20 cellular contexts compared by ENCODE assay signal in the genomic region with DNA sequence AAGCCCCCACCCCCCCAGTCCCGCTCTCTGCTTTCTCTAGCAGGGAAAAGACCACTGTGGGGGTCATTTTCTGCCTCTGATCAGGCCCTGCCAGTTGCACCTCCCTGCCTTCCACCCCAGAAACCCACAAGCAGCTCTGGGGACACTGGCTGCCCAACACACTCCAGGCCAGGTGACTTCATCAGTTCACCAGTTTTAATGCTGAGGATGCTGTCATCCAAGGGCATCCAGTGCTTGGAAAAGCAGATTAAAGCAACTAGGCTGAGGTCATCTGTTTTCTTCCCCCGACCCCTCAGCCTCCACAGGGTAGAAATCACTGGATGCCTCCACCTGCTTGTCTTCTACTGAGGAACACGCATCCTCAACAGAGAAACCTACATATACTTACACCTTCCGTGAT.
A peak's percentile ranks its signal among the peaks of the same experiment; 100 is the strongest.
DNase-seq lines count a peak whose midpoint lies in the region; ATAC-seq and TF ChIP-seq lines count a peak whose summit lies in the region.
"Had no signal": no experiment of that assay in that cellular context is flagged by ENCODE, and none has a peak within 500 bp of the region (broad histone marks: within the 10 kb centered on the region; RNA-seq: fewer than 3 reads in every experiment).

No MANE protein-coding gene starts in this region.

- no peak for TF ChIP-seq RAD21 in IMR-90 (IDR thresholded peaks at IDR 0.05; ENCODE audit: low read length)

- H4K91ac ChIP-seq in IMR-90 (ENCODE audit: insufficient read depth, low read depth, low read length), result peak overlapping the region; percentile 100

- no peaks in the 10 kb centered on the region for H3K36me3 Mint-ChIP-seq in osteocyte (ENCODE audit: unreplicated experiment)
- H3K36me3 Mint-ChIP-seq in activated naive CD4-positive, alpha-beta T cell treated with anti-CD3 and anti-CD28 coated beads, Interleukin-2, amount 10 ng/mL, durations not matched to agents 7 days and 5 days, result no peaks in the 10 kb centered on the region
- H3K36me3 Mint-ChIP-seq: CD4-positive, CD25-positive, alpha-beta regulatory T cell had no signal

- no peak for TF ChIP-seq POLR2A in IMR-90 (IDR thresholded peaks at IDR 0.05; ENCODE audit: low read depth, low read length)

- no peak overlapping the region for H3K4me3 Mint-ChIP-seq in osteocyte (ENCODE audit: unreplicated experiment)
- H3K4me3 Mint-ChIP-seq in activated naive CD4-positive, alpha-beta T cell treated with anti-CD3 and anti-CD28 coated beads, Interleukin-2, amount 10 ng/mL, durations not matched to agents 7 days and 5 days, result no peak overlapping the region
- H3K4me3 Mint-ChIP-seq: B cell; CD4-positive, CD25-positive, alpha-beta regulatory T cell had no signal

- ATAC-seq in IMR-90 (ENCODE audit: low read depth), result no peak
- ATAC-seq in foreskin keratinocyte, result no peak
- ATAC-seq: HCT116, K562 had no signal

- POLR2A ChIA-PET in HEK293 (lab: Yijun Ruan, JAX), result no interaction called here
- POLR2A ChIA-PET in IMR-90 (lab: Charles Lee; ENCODE audit: unreplicated experiment), result no interaction called here

- peak overlapping the region; percentile 29; the same call in 1 of the 2 replicates for H3K14ac ChIP-seq in IMR-90 (replicated peaks; ENCODE audit: low read depth, low read length)

- intact Hi-C loops in IMR-90 (cut with micrococcal nuclease) (no loop called here), posterior vena cava (cut with DNase I) (no loop called here)

- peak overlapping the region; percentile 100 for H2BK120ac ChIP-seq in IMR-90 (ENCODE audit: low read depth, low read length)

- H4K20me1 ChIP-seq in IMR-90 (ENCODE audit: insufficient read depth, low read length), result no peaks in the 10 kb centered on the region

- H2AFZ ChIP-seq in IMR-90 (replicated peaks; ENCODE audit: low read length, poor library complexity), result no peak overlapping the region

- H3K27me3 ChIP-seq in IMR-90 (ENCODE audit: control insufficient read depth, insufficient read depth, low read length) (no peaks in the 10 kb centered on the region), foreskin keratinocyte (no peaks in the 10 kb centered on the region)

- no peak overlapping the region for H3K9ac ChIP-seq in IMR-90 (ENCODE audit: low read depth, low read length)

- no peaks in the 10 kb centered on the region for H3K9me3 ChIP-seq in HEK293 (ENCODE audit: control insufficient read depth, insufficient read depth, low read depth, low read length)
- no peaks in the 10 kb centered on the region for H3K9me3 ChIP-seq in IMR-90 (ENCODE audit: control insufficient read depth, insufficient read depth, low read length)
- H3K9me3 ChIP-seq: Caco-2 had no signal

- BruUV-seq in IMR-90 (replicated peaks; lab: Mats Ljungman, UMichigan), result no TSS peak

- 0 out of 2 replicates have a peak overlapping the region, but pooled peaks have one; percentile 3 for H3K23ac ChIP-seq in IMR-90 (ENCODE audit: low read depth, low read length)

- H3K4me1 Mint-ChIP-seq in osteocyte (ENCODE audit: unreplicated experiment), result peaks cover 57% of the 10 kb centered on the region
- H3K4me1 Mint-ChIP-seq in activated naive CD4-positive, alpha-beta T cell treated with anti-CD3 and anti-CD28 coated beads, Interleukin-2, amount 10 ng/mL, durations not matched to agents 7 days and 5 days, result peaks cover 13% of the 10 kb centered on the region
- H3K4me1 Mint-ChIP-seq: CD4-positive, CD25-positive, alpha-beta regulatory T cell had no signal

- no peak overlapping the region for H3K27ac Mint-ChIP-seq in osteocyte (ENCODE audit: unreplicated experiment)
- H3K27ac Mint-ChIP-seq in activated naive CD4-positive, alpha-beta T cell treated with anti-CD3 and anti-CD28 coated beads, Interleukin-2, amount 10 ng/mL, durations not matched to agents 7 days and 5 days, result no peak overlapping the region
- H3K27ac Mint-ChIP-seq: B cell; CD4-positive, CD25-positive, alpha-beta regulatory T cell had no signal

- peak overlapping the region; percentile 100 for H3K4ac ChIP-seq in IMR-90 (ENCODE audit: low read depth, low read length)

- DNase-seq in IMR-90 (no peak), glomerular visceral epithelial cell (ENCODE audit: extremely low spot score) (peak; percentile 18), osteocyte (ENCODE audit: extremely low spot score, unreplicated experiment) (peak; percentile 21), foreskin keratinocyte (no peak), posterior vena cava (ENCODE audit: low spot score) (no peak)
- DNase-seq in activated naive CD4-positive, alpha-beta T cell treated with anti-CD3 and anti-CD28 coated beads, Interleukin-2, amount 10 ng/mL, durations not matched to agents 7 days and 5 days, result no peak
- DNase-seq: Caco-2; CD4-positive, CD25-positive, alpha-beta regulatory T cell; NCI-H1436; NCI-H2029; NCI-H2171; NCI-H446 treated with DMSO at 0.1 percent for 48 hours; NCI-H748 treated with DMSO at 0.1 percent for 48 hours; OCI-M1; SHP77 treated with DMSO at 0.1 percent for 48 hours had no signal

- H2BK15ac ChIP-seq in IMR-90 (ENCODE audit: low read depth, low read length), result peak overlapping the region; percentile 87; the same call in 2 of the 3 replicates

- WGBS in IMR-90 (ENCODE audit: extremely low coverage in 2 of 2, insufficient read length in 1 of 2), 2 experiments, result 92% methylated on average over 2 of the region's 4 CpGs; no CpG with 5 or more reads in 1 of the 2 experiments

- in situ Hi-C loops in IMR-90 (cut with MboI; ENCODE audit: low sequenced_read_pairs), result no loop called here

- H2BK20ac ChIP-seq in IMR-90 (ENCODE audit: low read depth, low read length), result peak overlapping the region; percentile 85

- no peak overlapping the region for H3K56ac ChIP-seq in IMR-90 (ENCODE audit: extremely low read depth, insufficient read depth, low read length)

- H2AK5ac ChIP-seq in IMR-90 (ENCODE audit: low read depth, low read length), result peak overlapping the region; percentile 99

- dilution Hi-C loops in IMR-90 (cut with HindIII; ENCODE audit: low sequenced_read_pairs, unreplicated experiment), result no loop called here

- H2AK9ac ChIP-seq in IMR-90 (replicated peaks; ENCODE audit: low read depth, low read length, poor library complexity), result peak overlapping the region; percentile 21

- peaks cover 0 to 31% of the 10 kb centered on the region in 2 experiments; a peak in 2 of 4 replicates for H3K79me1 ChIP-seq in IMR-90 (ENCODE audit: low read depth in 1 of 2, low read length in 2 of 2)

- no peaks in the 10 kb centered on the region for H3K27me3 Mint-ChIP-seq in osteocyte (ENCODE audit: unreplicated experiment)
- peaks cover 78% of the 10 kb centered on the region for H3K27me3 Mint-ChIP-seq in activated naive CD4-positive, alpha-beta T cell treated with anti-CD3 and anti-CD28 coated beads, Interleukin-2, amount 10 ng/mL, durations not matched to agents 7 days and 5 days
- H3K27me3 Mint-ChIP-seq: B cell had no signal

- H3K4me1 ChIP-seq in HEK293 (ENCODE audit: control insufficient read depth, insufficient read depth, low read length), result no peaks in the 10 kb centered on the region
- peaks cover 49% of the 10 kb centered on the region for H3K4me1 ChIP-seq in IMR-90 (ENCODE audit: control insufficient read depth, insufficient read depth, low read length)
- peaks cover 17% of the 10 kb centered on the region for H3K4me1 ChIP-seq in foreskin keratinocyte
- H3K4me1 ChIP-seq: Caco-2 had no signal

- no peak for TF ChIP-seq CTCF in HEK293 (tag by site-specific recombination; IDR thresholded peaks at IDR 0.05)
- no peak for TF ChIP-seq CTCF in IMR-90 (conservative IDR thresholded peaks at IDR 0.05; ENCODE audit: low read depth, low read length)
- no peak for TF ChIP-seq CTCF in osteocyte (IDR thresholded peaks at IDR 0.05)
- no peak for TF ChIP-seq CTCF in foreskin keratinocyte (conservative IDR thresholded peaks at IDR 0.05)

- H4K5ac ChIP-seq in IMR-90 (ENCODE audit: low read depth, low read length), result no peak overlapping the region

- no peak overlapping the region for H3K27ac ChIP-seq in HEK293 (ENCODE audit: extremely low read depth, low read depth, low read length)
- no peak overlapping the region for H3K27ac ChIP-seq in IMR-90 (ENCODE audit: insufficient read depth, low read length)
- H3K27ac ChIP-seq in foreskin keratinocyte, result no peak overlapping the region
- H3K27ac ChIP-seq: HL-60 had no signal

- H3K9me3 Mint-ChIP-seq in osteocyte (ENCODE audit: unreplicated experiment), result no peaks in the 10 kb centered on the region
- no peaks in the 10 kb centered on the region for H3K9me3 Mint-ChIP-seq in activated naive CD4-positive, alpha-beta T cell treated with anti-CD3 and anti-CD28 coated beads, Interleukin-2, amount 10 ng/mL, durations not matched to agents 7 days and 5 days
- H3K9me3 Mint-ChIP-seq: CD4-positive, CD25-positive, alpha-beta regulatory T cell had no signal

- no peak overlapping the region for H3K4me2 ChIP-seq in IMR-90 (ENCODE audit: low read depth, low read length)

- peaks cover 47% of the 10 kb centered on the region for H3K9me1 ChIP-seq in IMR-90 (ENCODE audit: insufficient read depth, low read length)

- H3K36me3 ChIP-seq in HEK293 (ENCODE audit: control insufficient read depth in 2 of 2, insufficient read depth in 1 of 2, low read length in 2 of 2) (no peaks in the 10 kb centered on the region), IMR-90 (ENCODE audit: control insufficient read depth, insufficient read depth, low read length) (no peaks in the 10 kb centered on the region)

- H3K18ac ChIP-seq in IMR-90 (ENCODE audit: low read depth, low read length), result no peak overlapping the region

- no peak overlapping the region for H2BK5ac ChIP-seq in IMR-90 (ENCODE audit: low read depth, low read length, poor library complexity, severe bottlenecking)

- H4K8ac ChIP-seq in IMR-90 (ENCODE audit: low read depth in 2 of 2, low read length in 2 of 2), result peak overlapping the region in 1 of 2 experiments; percentile 43; a peak in 2 of 4 replicates

- H3K4me3 ChIP-seq in HEK293 (ENCODE audit: low read depth, low read length) (no peak overlapping the region), IMR-90 (ENCODE audit: insufficient read depth, low read depth, low read length) (no peak overlapping the region)
- H3K4me3 ChIP-seq: K562 had no signal

- CTCF ChIA-PET in HEK293 (lab: Yijun Ruan, JAX), result no interaction called here
- CTCF ChIA-PET in IMR-90 (lab: Yijun Ruan, JAX), result no interaction called here
- CTCF ChIA-PET in activated naive CD4-positive, alpha-beta T cell treated with anti-CD3 and anti-CD28 coated beads, Interleukin-2, amount 10 ng/mL, durations not matched to agents 7 days and 5 days (lab: Charles Lee), result no interaction called here

TF ChIP-seq in HEK293, 187 proteins besides CTCF, POLR2A, EP300 and RAD21 (continues in another document):
- no peak for TF ChIP-seq ZNF701 (tag by site-specific recombination; IDR thresholded peaks at IDR 0.05)

TF ChIP-seq in IMR-90, 13 proteins besides CTCF, POLR2A, EP300 and RAD21 (continues in another document):
- no peak for TF ChIP-seq RCOR1 (IDR thresholded peaks at IDR 0.05; ENCODE audit: insufficient replicate concordance, low read length)
- no peak for TF ChIP-seq SMC3 (IDR thresholded peaks at IDR 0.05; ENCODE audit: low read depth, low read length)
- no peak for TF ChIP-seq FOS (IDR thresholded peaks at IDR 0.05; ENCODE audit: low read depth, low read length)
- TF ChIP-seq MXI1 (IDR thresholded peaks at IDR 0.05; ENCODE audit: borderline replicate concordance, low read depth, low read length), result no peak

Comparison
In these comparisons a context has a peak if more than half of its experiments do, and no peak if none do; other contexts are left out.
1. DNase-seq: peak in glomerular visceral epithelial cell (single experiment) and osteocyte (single experiment); none in IMR-90 (single experiment), activated naive CD4-positive, alpha-beta T cell treated with anti-CD3 and anti-CD28 coated beads, Interleukin-2, amount 10 ng/mL, durations not matched to agents 7 days and 5 days (single experiment), foreskin keratinocyte (0 of 2) and posterior vena cava (single experiment).